ENCODE assay signal across 3 cellular contexts in the genomic region with DNA sequence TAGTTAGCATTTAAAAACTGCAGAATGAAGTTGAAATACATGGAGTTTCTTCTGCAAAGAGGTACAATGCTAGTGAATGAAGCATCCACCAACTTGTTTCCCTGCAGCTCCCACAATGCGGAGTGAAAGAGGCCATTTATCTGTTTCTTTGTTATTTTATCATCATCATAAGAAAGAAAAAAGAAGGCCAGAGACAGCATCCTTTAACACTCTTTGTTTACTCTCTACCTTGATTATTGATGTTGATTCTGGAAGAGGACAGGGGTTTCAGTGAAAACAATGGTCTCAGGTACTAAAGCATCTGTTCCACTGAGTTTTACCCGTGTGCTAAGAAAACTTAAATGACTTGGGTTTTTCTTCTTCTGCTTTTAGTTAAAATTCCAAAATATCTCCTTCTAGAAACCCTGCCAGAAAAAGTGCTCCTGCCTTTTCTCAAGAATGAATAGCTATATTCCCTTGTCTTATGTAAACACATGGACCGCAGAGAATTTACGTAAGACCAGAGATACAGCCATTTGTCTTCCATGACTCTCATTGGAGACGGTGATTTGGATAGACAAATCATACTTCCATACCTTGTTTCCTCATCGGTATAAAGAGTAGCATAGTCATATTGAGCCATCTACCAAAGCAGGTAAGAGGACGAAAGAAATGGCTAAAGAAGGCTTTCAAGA.
TF ChIP-seq lines count a peak whose summit lies in the region.

No MANE protein-coding gene starts in this region.

TF ChIP-seq in SK-N-SH treated with all-trans-retinoic acid at 6 μM for 48 hours, 23 proteins besides CTCF, POLR2A, EP300 and RAD21:
- TF ChIP-seq ESRRG (CRISPR knock-in tag; IDR thresholded peaks at IDR 0.05) (no peak), ISL1 (CRISPR knock-in tag; IDR thresholded peaks at IDR 0.05) (peak; percentile 61)

TF ChIP-seq in SK-N-SH, 30 proteins besides CTCF, POLR2A, EP300 and RAD21:
- no peak for TF ChIP-seq NRF1 (IDR thresholded peaks at IDR 0.05; ENCODE audit: low read depth, low read length)
- no peak for TF ChIP-seq NFIC (IDR thresholded peaks at IDR 0.05; ENCODE audit: borderline replicate concordance)
- TF ChIP-seq SIN3A (IDR thresholded peaks at IDR 0.05; ENCODE audit: borderline replicate concordance, low read depth, low read length) = no peak
- no peak for TF ChIP-seq JUND (IDR thresholded peaks at IDR 0.05)
- TF ChIP-seq, protein P1, sequence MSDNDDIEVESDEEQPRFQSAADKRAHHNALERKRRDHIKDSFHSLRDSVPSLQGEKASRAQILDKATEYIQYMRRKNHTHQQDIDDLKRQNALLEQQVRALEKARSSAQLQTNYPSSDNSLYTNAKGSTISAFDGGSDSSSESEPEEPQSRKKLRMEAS (IDR thresholded peaks at IDR 0.05; ENCODE audit: low read depth) = no peak
- no peak for TF ChIP-seq RXRA (IDR thresholded peaks at IDR 0.05; ENCODE audit: borderline replicate concordance, low read depth)
- TF ChIP-seq SMC3 (IDR thresholded peaks at IDR 0.05; ENCODE audit: low read depth, low read length) = no peak
- TF ChIP-seq YY1 (IDR thresholded peaks at IDR 0.05; ENCODE audit: low read depth) = no peak
- TF ChIP-seq EZH2phosphoT487 (IDR thresholded peaks at IDR 0.05; ENCODE audit: borderline replicate concordance, low read depth) = no peak
- TF ChIP-seq GATA2 (CRISPR knock-in tag; IDR thresholded peaks at IDR 0.05) = no peak
- no peak for TF ChIP-seq RFX5 (IDR thresholded peaks at IDR 0.05; ENCODE audit: low read length)
- no peak for TF ChIP-seq TEAD4 (IDR thresholded peaks at IDR 0.05; ENCODE audit: borderline replicate concordance, insufficient read depth)
- TF ChIP-seq, protein P2, sequence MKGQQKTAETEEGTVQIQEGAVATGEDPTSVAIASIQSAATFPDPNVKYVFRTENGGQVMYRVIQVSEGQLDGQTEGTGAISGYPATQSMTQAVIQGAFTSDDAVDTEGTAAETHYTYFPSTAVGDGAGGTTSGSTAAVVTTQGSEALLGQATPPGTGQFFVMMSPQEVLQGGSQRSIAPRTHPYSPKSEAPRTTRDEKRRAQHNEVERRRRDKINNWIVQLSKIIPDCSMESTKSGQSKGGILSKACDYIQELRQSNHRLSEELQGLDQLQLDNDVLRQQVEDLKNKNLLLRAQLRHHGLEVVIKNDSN (IDR thresholded peaks at IDR 0.05; ENCODE audit: borderline replicate concordance, low read depth) = no peak
- TF ChIP-seq IRF3 (IDR thresholded peaks at IDR 0.05; ENCODE audit: low read depth, low read length) = no peak
- no peak for TF ChIP-seq FOXJ3 (CRISPR knock-in tag; IDR thresholded peaks at IDR 0.05)
- TF ChIP-seq USF2 (IDR thresholded peaks at IDR 0.05; ENCODE audit: borderline replicate concordance, low read depth, low read length) = no peak
- no peak for TF ChIP-seq MEF2A (IDR thresholded peaks at IDR 0.05; ENCODE audit: borderline replicate concordance, low read depth)
- TF ChIP-seq TCF12 (IDR thresholded peaks at IDR 0.05) = no peak

TF ChIP-seq in H1, 55 proteins besides CTCF, POLR2A, EP300 and RAD21:
- no peak for TF ChIP-seq ASH2L (IDR thresholded peaks at IDR 0.05; ENCODE audit: low read length)
- no peak for TF ChIP-seq JUN (IDR thresholded peaks at IDR 0.05; ENCODE audit: low read depth, low read length)
